Comparison of ENCODE assay signal across 8 cellular contexts in the genomic region with DNA sequence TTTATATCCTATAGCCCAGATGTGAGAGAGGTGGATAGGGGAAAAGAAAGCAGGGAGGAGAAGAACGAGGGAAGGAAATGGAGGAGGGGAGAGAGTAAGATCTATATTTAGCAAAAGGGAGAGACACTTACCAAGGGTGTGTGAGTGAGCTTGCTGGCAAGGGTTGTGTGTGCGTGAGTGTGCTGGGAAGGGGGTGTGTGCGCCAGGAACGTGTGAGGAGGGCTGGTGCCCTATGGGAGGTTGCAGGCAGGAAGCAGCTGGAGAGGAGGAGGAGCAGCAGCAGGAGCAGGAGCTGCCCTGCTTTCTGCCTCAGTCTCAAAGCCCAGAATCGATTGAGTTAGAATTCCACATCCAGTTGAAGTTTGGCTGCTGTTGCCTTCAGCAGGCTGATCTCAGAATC.
DNase-seq lines count a peak whose midpoint lies in the region; ATAC-seq and TF ChIP-seq lines count a peak whose summit lies in the region.

No MANE protein-coding gene starts in this region.

- no peaks in the 10 kb centered on the region for H3K9me3 ChIP-seq in upper lobe of left lung

- DNase-seq in NCI-H748 (lab: John Stamatoyannopoulos, UW; ENCODE audit: unreplicated experiment) (peak; percentile 30), NCI-H748 treated with DMSO at 0.1 percent for 48 hours (lab: John Stamatoyannopoulos, UW) (no peak), lung microvascular endothelial cell (ENCODE audit: low read depth in 2 of 2) (peak; percentile 36 to 91), upper lobe of left lung (peak in 1 of 2 donors; percentile 75), NCI-H524 (lab: John Stamatoyannopoulos, UW) (no peak), NOMO-1 treated with dmso at 0.1 percent for 144 hours (lab: John Stamatoyannopoulos, UW; ENCODE audit: unreplicated experiment) (no peak)
- DNase-seq in activated CD4-positive, alpha-beta T cell treated with anti-CD3 and anti-CD28 coated beads for 48 hours: no peak

- peaks cover 0 to 8% (median 3%) of the 10 kb centered on the region in 4 donors for H3K36me3 ChIP-seq in upper lobe of left lung

- TF ChIP-seq EP300 in upper lobe of left lung (IDR thresholded peaks at IDR 0.05): peak in 1 of 4 donors; percentile 68

- no peak for TF ChIP-seq CTCF in upper lobe of left lung (IDR thresholded peaks at IDR 0.05)

- TF ChIP-seq POLR2A in upper lobe of left lung (IDR thresholded peaks at IDR 0.05): peak in 1 of 4 donors; percentile 13

- peaks cover 18 to 31% (median 26%) of the 10 kb centered on the region in 4 donors for H3K4me1 ChIP-seq in upper lobe of left lung

- peak; percentile 69 to 79 for ATAC-seq in upper lobe of left lung (ENCODE audit: low FRiP score in 2 of 2)

- H3K4me3 ChIP-seq in upper lobe of left lung: peak overlapping the region in 3 of 4 donors; percentile 21 to 38 (median 33)

- H3K27me3 ChIP-seq in upper lobe of left lung: no peaks in the 10 kb centered on the region

- WGBS in upper lobe of left lung, 2 donors: 3 to 4% methylated on average over 5 of the region's 5 CpGs

- H3K27ac ChIP-seq in cingulate gyrus (ENCODE audit: low read depth, low read length) (peak overlapping the region; percentile 39), upper lobe of left lung (peak overlapping the region; percentile 22 to 67 (median 44))

Comparison
In these comparisons a context has a peak if more than half of its experiments do, and no peak if none do; other contexts are left out.
1. DNase-seq: peak in NCI-H748 (single experiment) and lung microvascular endothelial cell (2 of 2); none in NCI-H748 treated with DMSO at 0.1 percent for 48 hours (single experiment), NCI-H524 (0 of 2), activated CD4-positive, alpha-beta T cell treated with anti-CD3 and anti-CD28 coated beads for 48 hours (single experiment) and NOMO-1 treated with dmso at 0.1 percent for 144 hours (single experiment).